1 cellular context compared by ENCODE assay signal in genomic region chr1:213162338-213162737, GRCh38.
TF ChIP-seq lines count a peak whose summit lies in the region.

No MANE protein-coding gene starts in this region.

TF ChIP-seq in WTC11, 78 proteins besides CTCF, POLR2A, EP300 and RAD21 (continued from another document):
- TF ChIP-seq PRDM15 (CRISPR knock-in tag; IDR thresholded peaks at IDR 0.05) (no peak), FOXP1 (CRISPR knock-in tag; IDR thresholded peaks at IDR 0.05; ENCODE audit: borderline replicate concordance) (no peak), ZBTB43 (CRISPR knock-in tag; IDR thresholded peaks at IDR 0.05) (no peak), SMAD4 (CRISPR knock-in tag; IDR thresholded peaks at IDR 0.05) (no peak), ATF3 (CRISPR knock-in tag; conservative IDR thresholded peaks at IDR 0.05) (no peak), NFYB (CRISPR knock-in tag; conservative IDR thresholded peaks at IDR 0.05; ENCODE audit: low read depth) (no peak), E2F5 (CRISPR knock-in tag; IDR thresholded peaks at IDR 0.05) (no peak), EMX1 (CRISPR knock-in tag; IDR thresholded peaks at IDR 0.05) (no peak), ZNF396 (CRISPR knock-in tag; IDR thresholded peaks at IDR 0.05; ENCODE audit: borderline replicate concordance) (no peak), ZNF416 (CRISPR knock-in tag; IDR thresholded peaks at IDR 0.05) (no peak), NR1H2 (CRISPR knock-in tag; IDR thresholded peaks at IDR 0.05) (no peak), CDX4 (CRISPR knock-in tag; IDR thresholded peaks at IDR 0.05; ENCODE audit: borderline replicate concordance) (no peak)
